In genomic region chr7:1569833-1570632, GRCh38 we compare ENCODE assay signal across 8 cellular contexts. TPM values are rescaled to one million over a fixed set of nuclear protein-coding genes. Genes with fewer than 3 reads are reported as not detected.
DNase-seq lines count a peak whose midpoint lies in the region; ATAC-seq, FAIRE-seq and TF ChIP-seq lines count a peak whose summit lies in the region.

TSS of gene PSMG3 (minus strand) at chr7:1570032. CDS start at chr7:1569339, 693 bp downstream.

- TF ChIP-seq CTCF in D721Med (IDR thresholded peaks at IDR 0.05; ENCODE audit: insufficient read depth, missing control alignments) = no peak
- TF ChIP-seq CTCF in OCI-LY7 (conservative IDR thresholded peaks at IDR 0.05; ENCODE audit: low read length) = peak; percentile 56
- TF ChIP-seq CTCF in epithelial cell of esophagus (IDR thresholded peaks at IDR 0.05; ENCODE audit: insufficient read depth, low read depth, low read length, missing control alignments) = peak; percentile 17

- H3K9me3 ChIP-seq in HUES48 (ENCODE audit: control insufficient read depth, insufficient read depth, low read length) (no peaks in the 10 kb centered on the region), OCI-LY7 (ENCODE audit: low read length) (no peaks in the 10 kb centered on the region)

- no TSS peak for BruUV-seq in OCI-LY7 (replicated peaks; lab: Mats Ljungman, UMichigan)

- DNase-seq in D721Med (ENCODE audit: insufficient read length, low spot score) = peak; percentile 94
- peak; percentile 94 for DNase-seq in OCI-LY7 (ENCODE audit: low spot score)
- DNase-seq in activated T-cell treated with anti-CD3 and anti-CD28 coated beads for 1 hour (ENCODE audit: low read depth) = peak; percentile 81
- peak; percentile 91 for DNase-seq in epithelial cell of esophagus (ENCODE audit: low read depth)
- peak; percentile 89 for DNase-seq in mucosa of gallbladder (ENCODE audit: low spot score)
- DNase-seq in stimulated activated CD8-positive, alpha-beta memory T cell treated with anti-CD3 and anti-CD28 coated beads, Interleukin-4, amount 100 ng/mL, for 24 hours (ENCODE audit: low read depth) = peak; percentile 88

- intact Hi-C loops in OCI-LY7 (cut with micrococcal nuclease; ENCODE audit: unreplicated experiment) = loop anchor here (1.0 to 10.0 kb wide), 3 partner anchors 66 to 785 kb away; partner anchors contain the start of genes EIF3B and INTS1

- no peaks in the 10 kb centered on the region for H4K20me1 ChIP-seq in OCI-LY7 (ENCODE audit: insufficient read depth, low read length)

- peak within 1 kb of the TSS; percentile 60 for H2AFZ ChIP-seq in OCI-LY7 (ENCODE audit: low read length)

- peak within 1 kb of the TSS; percentile 88 for H3K4me3 ChIP-seq in HUES48 (ENCODE audit: low read depth, low read length)
- peak within 1 kb of the TSS; percentile 80 for H3K4me3 ChIP-seq in OCI-LY7 (ENCODE audit: low read depth, low read length, poor library complexity, severe bottlenecking)
- H3K4me3 ChIP-seq in epithelial cell of esophagus (ENCODE audit: low read length) = peak within 1 kb of the TSS; percentile 87

- no peak for FAIRE-seq in D721Med (lab: Jason Lieb, UNC)

- H3K9me2 ChIP-seq in OCI-LY7 (ENCODE audit: insufficient read depth, low read length) = no peaks in the 10 kb centered on the region

- peak within 1 kb of the TSS; percentile 90 for H3K9ac ChIP-seq in HUES48 (ENCODE audit: low read depth, low read length)

- H3K4me1 ChIP-seq in HUES48 (ENCODE audit: control insufficient read depth, insufficient read depth, low read length) = peaks cover 10% of the 10 kb centered on the region; the same call in 1 of the 2 replicates
- peaks cover 27% of the 10 kb centered on the region for H3K4me1 ChIP-seq in OCI-LY7 (ENCODE audit: insufficient read depth, low read length, poor library complexity, severe bottlenecking)

- H3K79me2 ChIP-seq in OCI-LY7 (ENCODE audit: insufficient read depth, low read depth, low read length) = peaks cover 17% of the 10 kb centered on the region; the same call in 1 of the 2 replicates

- POLR2A ChIA-PET in OCI-LY7 (lab: Charles Lee) = interaction anchor here (0.6 kb wide), 1 partner anchor 235 kb away, joined by 3 read pairs; no protein-coding TSS in a partner anchor

- ATAC-seq in GM21390 (IDR thresholded peaks at IDR 0.05; ENCODE audit: unreplicated experiment) = peak; percentile 90

- CTCF ChIA-PET in OCI-LY7 (lab: Charles Lee; ENCODE audit: unreplicated experiment) = interaction anchor here (0.6 to 0.7 kb wide), 2 partner anchors 44 to 622 kb away, joined by 3 to 7 read pairs; no protein-coding TSS in a partner anchor

- H3K4me2 ChIP-seq in OCI-LY7 (ENCODE audit: low read length) = peak within 1 kb of the TSS; percentile 94

- peaks cover 12% of the 10 kb centered on the region for H3K36me3 ChIP-seq in HUES48 (ENCODE audit: control insufficient read depth, insufficient read depth, low read length)
- peaks cover 28% of the 10 kb centered on the region for H3K36me3 ChIP-seq in OCI-LY7 (ENCODE audit: insufficient read depth, low read length)

- H3K27ac ChIP-seq in HUES48 (ENCODE audit: low read depth, low read length) = peak within 1 kb of the TSS; percentile 87
- H3K27ac ChIP-seq in OCI-LY7 (ENCODE audit: low read depth, low read length, poor library complexity, severe bottlenecking) = peak within 1 kb of the TSS; percentile 72

- H3K27me3 ChIP-seq in HUES48 (ENCODE audit: control insufficient read depth, insufficient read depth, low read length) = no peaks in the 10 kb centered on the region

RNA-seq across cellular contexts. Expression of gene PSMG3, which starts in this region (rescaled TPM):
- 128 and 129 TPM in 2 replicates for total RNA-seq in OCI-LY7 (2014; rRNA removed; shearing (Covaris generic))
- total RNA-seq in OCI-LY7 (2022) = 55.1 and 63.7 TPM in 2 replicates
- 23.7 TPM for total RNA-seq in mucosa of gallbladder

Comparison
In these comparisons a context has a peak if more than half of its experiments do, and no peak if none do; other contexts are left out.
1. Peak in every context shown above with its lines: DNase-seq, ATAC-seq, H3K4me3 ChIP-seq and H3K27ac ChIP-seq.